22 cellular contexts compared by ENCODE assay signal in the genomic region with DNA sequence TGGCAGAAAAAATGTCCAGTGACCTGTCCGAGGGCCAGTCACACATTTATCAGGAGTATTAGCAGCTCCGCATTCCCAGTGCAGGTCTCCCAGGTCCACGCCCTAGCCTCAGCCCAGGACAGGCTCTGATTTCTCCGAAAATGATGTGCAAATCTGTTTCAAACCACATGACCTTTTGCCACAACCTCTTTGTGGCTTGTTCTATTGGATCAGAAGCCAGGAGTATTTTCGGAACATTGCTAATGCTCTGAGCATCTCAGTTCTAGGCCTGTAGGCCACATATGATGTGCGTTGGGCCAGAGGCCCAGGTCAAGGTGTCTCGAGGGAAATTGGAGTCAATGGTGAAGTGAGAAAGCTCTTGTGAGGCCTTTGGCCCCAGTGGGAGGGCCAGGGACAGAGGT. TPM values are rescaled to one million over a fixed set of nuclear protein-coding genes. Genes with fewer than 3 reads are reported as not detected.
DNase-seq lines count a peak whose midpoint lies in the region; ATAC-seq and TF ChIP-seq lines count a peak whose summit lies in the region.
"Had no signal": no experiment of that assay in that cellular context is flagged by ENCODE, and none has a peak within 500 bp of the region (broad histone marks: within the 10 kb centered on the region; RNA-seq: fewer than 3 reads in every experiment).

No MANE protein-coding gene starts in this region.

- no peaks in the 10 kb centered on the region for H3K27me3 ChIP-seq in body of pancreas
- no peaks in the 10 kb centered on the region for H3K27me3 ChIP-seq in right atrium auricular region
- no peaks in the 10 kb centered on the region for H3K27me3 ChIP-seq in upper lobe of right lung
- H3K27me3 ChIP-seq: testis had no signal

- no peak for TF ChIP-seq POLR2A in body of pancreas (IDR thresholded peaks at IDR 0.05)

- intact Hi-C loops in body of pancreas (cut with DNase I) = no loop called here
- intact Hi-C loops in posterior vena cava (cut with DNase I) = no loop called here
- intact Hi-C loops in upper lobe of right lung (cut with DNase I) = no loop called here

- ATAC-seq in body of pancreas = peak; percentile 16
- ATAC-seq in upper lobe of right lung = no peak
- ATAC-seq: naive thymus-derived CD4-positive, alpha-beta T cell; T-cell had no signal

- 60 to 77% methylated on average over 7 of the region's 7 CpGs for WGBS in body of pancreas, 2 donors

- peaks cover 52% of the 10 kb centered on the region for H3K4me1 ChIP-seq in body of pancreas
- peaks cover 0 to 9% of the 10 kb centered on the region in 2 donors for H3K4me1 ChIP-seq in right atrium auricular region
- no peaks in the 10 kb centered on the region for H3K4me1 ChIP-seq in upper lobe of right lung
- H3K4me1 ChIP-seq: parathyroid adenoma, testis had no signal

- H3K9me3 ChIP-seq in body of pancreas (no peaks in the 10 kb centered on the region), right atrium auricular region (no peaks in the 10 kb centered on the region), upper lobe of right lung (no peaks in the 10 kb centered on the region)
- H3K9me3 ChIP-seq: testis had no signal

- H3K27ac ChIP-seq in body of pancreas (peak overlapping the region; percentile 49 to 73 (median 54)), right atrium auricular region (peak overlapping the region in 1 of 2 donors; percentile 29), upper lobe of right lung (peak overlapping the region; percentile 51)
- H3K27ac ChIP-seq: parathyroid adenoma, testis had no signal

- H3K36me3 ChIP-seq in body of pancreas (replicated peaks in 1 of 2; ENCODE audit: insufficient read depth in 1 of 2, low read depth in 2 of 2) (no peaks in the 10 kb centered on the region), right atrium auricular region (no peaks in the 10 kb centered on the region), upper lobe of right lung (no peaks in the 10 kb centered on the region)

- H3K4me3 ChIP-seq in body of pancreas = no peak overlapping the region
- no peak overlapping the region for H3K4me3 ChIP-seq in right atrium auricular region
- no peak overlapping the region for H3K4me3 ChIP-seq in upper lobe of right lung
- H3K4me3 ChIP-seq: lung, testis had no signal

- DNase-seq in body of pancreas = peak in 1 of 4 donors; percentile 19
- peak; percentile 72 for DNase-seq in right atrium auricular region (ENCODE audit: low spot score)
- DNase-seq in posterior vena cava (ENCODE audit: low spot score) = peak; percentile 92
- DNase-seq in upper lobe of right lung = no peak
- DNase-seq in AG20443 (ENCODE audit: low spot score) = no peak
- no peak for DNase-seq in amniotic stem cell (lab: John Stamatoyannopoulos, UW)
- DNase-seq in GM20000 (ENCODE audit: low spot score) = no peak
- DNase-seq: activated CD4-positive, alpha-beta T cell treated with anti-CD3 and anti-CD28 coated beads, Interleukin-2, amount 50 U/mL, for 1 hour; activated effector memory CD4-positive, alpha-beta T cell treated with anti-CD3 and anti-CD28 coated beads, Interleukin-2, amount 50 U/mL, for 16 hours; Calu3; caudate nucleus; immature natural killer cell; naive thymus-derived CD4-positive, alpha-beta T cell; NCI-H1105 treated with DMSO at 0.1 percent for 48 hours; NCI-H526 treated with DMSO at 0.1 percent for 48 hours; SHP77 treated with DMSO at 0.1 percent for 48 hours; stimulated activated CD4-positive, alpha-beta T cell treated with anti-CD3 and anti-CD28 coated beads, Interleukin-12 subunit alpha, Interleukin-12 subunit beta, amount 100 ng/mL, for 4 hours; stimulated activated CD8-positive, alpha-beta memory T cell treated with anti-CD3 and anti-CD28 coated beads, Interleukin-4, amount 100 ng/mL, for 48 hours; T-cell; testis had no signal

- TF ChIP-seq CTCF in body of pancreas (IDR thresholded peaks at IDR 0.05) (no peak), right atrium auricular region (IDR thresholded peaks at IDR 0.05) (no peak), upper lobe of right lung (IDR thresholded peaks at IDR 0.05) (no peak), GM20000 (IDR thresholded peaks at IDR 0.05; ENCODE audit: extremely low read depth, missing control alignments) (no peak)

RNA-seq across cellular contexts. Expression of a gene that starts 40.4 kb away (rescaled TPM):
- total RNA-seq in body of pancreas = 10 to 100 TPM; 61.3 to 84.3 TPM
- total RNA-seq in right atrium auricular region = 10 to 100 TPM; 37.3 to 50.3 TPM
- total RNA-seq in posterior vena cava = 10 to 100 TPM; 44.4 to 44.7 TPM
- 86.6 TPM for total RNA-seq in upper lobe of right lung

RNA-seq across cellular contexts. Expression of a gene that starts 40.6 kb away (rescaled TPM):
- total RNA-seq in body of pancreas (1 to 10 TPM; 3.0 to 6.5 TPM), right atrium auricular region (1 to 10 TPM; 2.7 to 7.1 TPM), posterior vena cava (1 to 10 TPM; 7.5 to 9.0 TPM), upper lobe of right lung (10.2 TPM)

Comparison
In these comparisons a context has a peak if more than half of its experiments do, and no peak if none do; other contexts are left out.
1. DNase-seq: peak in right atrium auricular region (single experiment) and posterior vena cava (single experiment); none in upper lobe of right lung (single experiment), AG20443 (single experiment), amniotic stem cell (single experiment) and GM20000 (single experiment).